Comparison of ENCODE assay signal across 25 cellular contexts in the genomic region with DNA sequence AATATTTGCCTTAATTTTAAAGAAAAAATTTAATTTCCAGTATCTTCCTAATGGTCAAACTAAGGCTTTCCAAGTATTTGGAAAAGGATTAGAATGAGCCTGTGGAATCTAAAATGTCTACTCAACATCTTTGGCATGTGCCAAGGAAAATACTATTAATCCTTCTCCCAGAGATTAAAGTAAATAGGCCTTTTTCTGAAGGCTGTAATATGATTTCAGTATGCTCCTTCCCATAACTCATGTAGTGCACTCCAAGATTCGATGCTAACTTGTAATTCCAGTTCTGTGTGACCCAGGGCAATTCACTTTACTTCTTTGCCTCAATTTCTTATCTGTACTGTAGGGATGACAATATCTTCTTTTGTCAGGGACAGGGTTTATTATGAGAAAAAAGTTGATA.
"Had no signal": no experiment of that assay in that cellular context is flagged by ENCODE, and none has a peak within 500 bp of the region (broad histone marks: within the 10 kb centered on the region; RNA-seq: fewer than 3 reads in every experiment).

No MANE protein-coding gene starts in this region.

- DNase-seq: effector memory CD4-positive, alpha-beta T cell; heart left ventricle; hypothalamus; left ventricle myocardium superior; mesenchymal stem cell; midbrain; nucleus accumbens; pancreas; psoas muscle; retina; stimulated activated CD4-positive, alpha-beta T cell treated with anti-CD3 and anti-CD28 coated beads, Interleukin-2, amount 100 ng/mL, for 48 hours; stimulated activated naive CD8-positive, alpha-beta T cell treated with anti-CD3 and anti-CD28 coated beads, Interleukin-15, Interleukin-2, amounts not matched to agents 100 U/mL and 50 U/mL, for 24 hours; thyroid gland had no signal

- H3K36me3 ChIP-seq: heart left ventricle, neural progenitor cell, pancreas, thyroid gland had no signal

- H3K4me3 ChIP-seq: heart left ventricle, lung, neural progenitor cell, pancreas, psoas muscle, skin epidermis, suprapubic skin, thyroid gland had no signal

- H3K4me3 Mint-ChIP-seq: natural killer cell treated with Interleukin-12 subunit alpha and Interleukin-12 subunit beta and Interleukin-15 and Interleukin-18, amount 100 ng/mL, for 72 hours; neural progenitor cell; type B pancreatic cell had no signal

- H3K27ac ChIP-seq: heart left ventricle, neural progenitor cell, pancreas, psoas muscle, skin epidermis, suprapubic skin, thyroid gland had no signal

- H3K4me1 ChIP-seq: heart left ventricle, pancreas, psoas muscle, suprapubic skin, thyroid gland had no signal

- H3K9me3 ChIP-seq: heart left ventricle, pancreas, psoas muscle, suprapubic skin, thyroid gland had no signal

- H3K27ac Mint-ChIP-seq: natural killer cell treated with Interleukin-12 subunit alpha and Interleukin-12 subunit beta and Interleukin-15 and Interleukin-18, amount 100 ng/mL, for 72 hours; neural progenitor cell; type B pancreatic cell had no signal

- H3K9me3 Mint-ChIP-seq: natural killer cell treated with Interleukin-12 subunit alpha and Interleukin-12 subunit beta and Interleukin-15 and Interleukin-18, amount 100 ng/mL, for 72 hours; type B pancreatic cell had no signal

- ATAC-seq: esophagus mucosa; heart left ventricle; left ventricle myocardium superior; natural killer cell treated with Interleukin-12 subunit alpha and Interleukin-12 subunit beta and Interleukin-15 and Interleukin-18, amount 100 ng/mL, for 72 hours; pancreas; psoas muscle; sciatic nerve; stimulated activated naive CD8-positive, alpha-beta T cell treated with anti-CD3 and anti-CD28 coated beads, Interleukin-15, Interleukin-2, amounts not matched to agents 100 U/mL and 50 U/mL, for 24 hours had no signal

- H3K36me3 Mint-ChIP-seq: natural killer cell treated with Interleukin-12 subunit alpha and Interleukin-12 subunit beta and Interleukin-15 and Interleukin-18, amount 100 ng/mL, for 72 hours; type B pancreatic cell had no signal

- FAIRE-seq: endometrium, frontal cortex, keratinocyte, pancreas, urothelium cell line had no signal

- H3K27me3 ChIP-seq: heart left ventricle, neural progenitor cell, pancreas, suprapubic skin, thyroid gland had no signal

- H3K27me3 Mint-ChIP-seq: natural killer cell treated with Interleukin-12 subunit alpha and Interleukin-12 subunit beta and Interleukin-15 and Interleukin-18, amount 100 ng/mL, for 72 hours; type B pancreatic cell had no signal
